In genomic region chr6:95649451-95649850, GRCh38 we compare ENCODE assay signal across 18 cellular contexts.
"Had no signal": no experiment of that assay in that cellular context is flagged by ENCODE, and none has a peak within 500 bp of the region (broad histone marks: within the 10 kb centered on the region; RNA-seq: fewer than 3 reads in every experiment).

No MANE protein-coding gene starts in this region.

- H3K27ac Mint-ChIP-seq: naive thymus-derived CD4-positive, alpha-beta T cell had no signal

- H3K27ac ChIP-seq: colonic mucosa, dorsolateral prefrontal cortex, esophagus muscularis mucosa, foreskin keratinocyte, gastroesophageal sphincter, heart left ventricle, hepatocyte, left lung, lower lobe of right lung had no signal

- H3K4me1 Mint-ChIP-seq: naive thymus-derived CD4-positive, alpha-beta T cell had no signal

- H3K4me3 ChIP-seq: colonic mucosa, dorsolateral prefrontal cortex, esophagus muscularis mucosa, gastroesophageal sphincter, heart left ventricle, hepatocyte, left lung, lower lobe of right lung had no signal

- H3K27me3 ChIP-seq: colonic mucosa, dorsolateral prefrontal cortex, esophagus muscularis mucosa, foreskin keratinocyte, gastroesophageal sphincter, heart left ventricle, hepatocyte, left lung had no signal

- H2AFZ ChIP-seq: hepatocyte had no signal

- H3K9me3 ChIP-seq: colonic mucosa, lower lobe of right lung had no signal

- H3K4me2 ChIP-seq: hepatocyte had no signal

- ATAC-seq: foreskin keratinocyte; gastroesophageal sphincter; heart left ventricle; left cardiac atrium; left lung; left ventricle myocardium superior; lower lobe of right lung; naive thymus-derived CD4-positive, alpha-beta T cell had no signal

- DNase-seq: colonic mucosa; dermis blood vessel endothelial cell; dorsolateral prefrontal cortex; effector CD4-positive, alpha-beta T cell; effector memory CD4-positive, alpha-beta T cell; foreskin keratinocyte; heart left ventricle; hypothalamus; left cardiac atrium; left lung; left ventricle myocardium superior; lower lobe of right lung; mesenchymal stem cell; midbrain; naive thymus-derived CD4-positive, alpha-beta T cell had no signal

- H3K36me3 ChIP-seq: colonic mucosa, esophagus muscularis mucosa, gastroesophageal sphincter, heart left ventricle, left lung, lower lobe of right lung had no signal

- H3K4me1 ChIP-seq: colonic mucosa, esophagus muscularis mucosa, foreskin keratinocyte, gastroesophageal sphincter, heart left ventricle, left lung, lower lobe of right lung had no signal

- H3K79me2 ChIP-seq: hepatocyte had no signal

- H3K4me3 Mint-ChIP-seq: naive thymus-derived CD4-positive, alpha-beta T cell had no signal
